Comparison of ENCODE assay signal across 15 cellular contexts in the genomic region with DNA sequence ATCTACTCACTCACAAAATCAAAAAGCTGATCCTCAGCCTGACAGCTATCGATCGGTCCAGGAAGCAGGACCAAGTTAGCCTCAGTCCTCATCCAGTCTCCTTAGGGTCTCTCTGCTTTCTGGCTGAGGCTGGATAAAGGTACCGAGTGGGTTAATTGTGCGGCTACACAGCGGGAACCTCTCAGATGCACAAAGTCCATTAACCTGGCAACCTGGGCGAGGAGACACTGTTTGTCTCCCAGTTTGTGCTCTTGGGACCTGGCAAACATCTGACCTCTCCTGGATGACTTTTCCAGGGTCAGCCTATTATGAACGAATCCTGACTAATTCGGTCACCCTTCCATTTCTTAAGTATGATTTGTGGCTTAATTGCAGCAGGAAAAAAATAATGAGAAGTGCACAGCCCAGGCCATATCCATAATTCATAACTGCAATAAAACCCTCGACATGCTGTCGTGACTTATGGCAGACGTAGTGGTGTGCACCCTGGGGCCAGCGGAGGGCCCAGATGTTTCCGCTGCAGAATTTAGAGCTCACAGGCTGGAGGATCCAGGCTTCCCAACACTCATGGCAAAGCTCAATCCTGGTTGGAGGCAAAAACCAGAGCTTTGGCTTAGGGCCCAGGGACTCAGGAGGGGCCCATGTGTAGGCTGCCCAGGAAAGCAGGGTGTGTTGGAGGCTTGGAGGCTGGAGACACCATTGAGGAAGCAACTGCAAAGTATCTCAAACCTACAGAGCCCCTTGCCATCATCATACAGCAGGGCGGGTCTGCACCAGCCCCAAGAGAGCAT.
"Had no signal": no experiment of that assay in that cellular context is flagged by ENCODE, and none has a peak within 500 bp of the region (broad histone marks: within the 10 kb centered on the region; RNA-seq: fewer than 3 reads in every experiment).

No MANE protein-coding gene starts in this region.

- H3K4me1 ChIP-seq: breast epithelium, heart left ventricle, SJSA1 had no signal

- H3K9me3 ChIP-seq: breast epithelium, heart left ventricle, SJSA1 had no signal

- H3K27ac ChIP-seq: breast epithelium, epithelial cell of prostate, heart left ventricle, SJSA1 had no signal

- H3K36me3 ChIP-seq: breast epithelium, heart left ventricle, SJSA1 had no signal

- H3K4me3 ChIP-seq: breast epithelium, heart left ventricle, lung, SJSA1 had no signal

- DNase-seq: activated B cell treated with CpG ODN at 0.5 μM for 24 hours; activated CD4-positive, alpha-beta T cell treated with anti-CD3 and anti-CD28 coated beads, Interleukin-2, amount 50 U/mL, for 48 hours; activated naive CD4-positive, alpha-beta T cell; cortex of kidney; heart left ventricle; left cardiac atrium; naive thymus-derived CD8-positive, alpha-beta T cell; stimulated activated CD4-positive, alpha-beta T cell treated with anti-CD3 and anti-CD28 coated beads, Interleukin-1b, Interleukin-23, amount 100 ng/mL, for 48 hours had no signal

- H3K27me3 ChIP-seq: breast epithelium, SJSA1 had no signal

- ATAC-seq: heart left ventricle; left cardiac atrium; naive thymus-derived CD8-positive, alpha-beta T cell; stimulated activated memory B cell treated with anti-CD40 and anti-IgM and Interleukin-4, amounts not matched to agents 10 μg/mL and 1 μg/mL and 100 μg/mL, for 72 hours had no signal

- FAIRE-seq: astrocyte, islet of Langerhans had no signal
